ENCODE assay signal across 9 cellular contexts in genomic region chr20:48831702-48832422, GRCh38. TPM values are rescaled to one million over a fixed set of nuclear protein-coding genes. Genes with fewer than 3 reads are reported as not detected.
DNase-seq lines count a peak whose midpoint lies in the region; ATAC-seq and FAIRE-seq lines count a peak whose summit lies in the region.
"Had no signal": no experiment of that assay in that cellular context is flagged by ENCODE, and none has a peak within 500 bp of the region (broad histone marks: within the 10 kb centered on the region; RNA-seq: fewer than 3 reads in every experiment).

No MANE protein-coding gene starts in this region.

- H3K36me3 Mint-ChIP-seq in activated T-cell treated with anti-CD3 and anti-CD28 coated beads, Interleukin-2, amount 50 U/mL, for 72 hours (ENCODE audit: insufficient read depth in 2 of 2): peaks cover 2 to 3% of the 10 kb centered on the region in 2 donors

- H3K27me3 Mint-ChIP-seq in activated T-cell treated with anti-CD3 and anti-CD28 coated beads, Interleukin-2, amount 50 U/mL, for 72 hours (ENCODE audit: low read depth): peaks cover 22% of the 10 kb centered on the region

- H3K27ac Mint-ChIP-seq in activated T-cell treated with anti-CD3 and anti-CD28 coated beads, Interleukin-2, amount 50 U/mL, for 72 hours: no peak overlapping the region

- no peak overlapping the region for H3K4me3 Mint-ChIP-seq in activated T-cell treated with anti-CD3 and anti-CD28 coated beads, Interleukin-2, amount 50 U/mL, for 72 hours

- FAIRE-seq in urothelium cell line (lab: Jason Lieb, UNC): no peak

- intact Hi-C loops in Right ventricle myocardium inferior (cut with DNase I): loop anchor here (10.0 kb wide), 1 partner anchor 63 kb away; no protein-coding TSS in a partner anchor
- intact Hi-C loops in cardiac septum (cut with DNase I): loop anchor here (5.0 kb wide), 1 partner anchor 150 kb away; no protein-coding TSS in a partner anchor

- no peaks in the 10 kb centered on the region for H3K9me3 Mint-ChIP-seq in activated T-cell treated with anti-CD3 and anti-CD28 coated beads, Interleukin-2, amount 50 U/mL, for 72 hours

- H3K4me1 Mint-ChIP-seq in activated T-cell treated with anti-CD3 and anti-CD28 coated beads, Interleukin-2, amount 50 U/mL, for 72 hours (ENCODE audit: low read depth): peaks cover 14% of the 10 kb centered on the region

- DNase-seq in Right ventricle myocardium inferior (ENCODE audit: missing footprints) (no peak), cardiac septum (ENCODE audit: low spot score) (no peak), astrocyte of the hippocampus (ENCODE audit: low read depth, low spot score) (peak; percentile 41), lung microvascular endothelial cell (ENCODE audit: low read depth in 2 of 2) (peak; percentile 57 to 86), urothelium cell line (ENCODE audit: low spot score) (peak; percentile 81), glomerular visceral epithelial cell (ENCODE audit: extremely low spot score) (no peak)
- DNase-seq in activated T-cell treated with anti-CD3 and anti-CD28 coated beads, Interleukin-2, amount 50 U/mL, for 72 hours: no peak

- ATAC-seq in Right ventricle myocardium inferior (peak; percentile 60), HG02970 (IDR thresholded peaks at IDR 0.05; ENCODE audit: low FRiP score, unreplicated experiment) (no peak)
- no peak for ATAC-seq in activated T-cell treated with anti-CD3 and anti-CD28 coated beads, Interleukin-2, amount 50 U/mL, for 72 hours (replicated peaks in 1 of 2)
- ATAC-seq: SK-N-SH treated with all-trans-retinoic acid at 6 μM for 48 hours had no signal

RNA-seq across cellular contexts. Expression of gene PREX1, which starts 4.1 kb away (rescaled TPM):
- total RNA-seq in Right ventricle myocardium inferior (11.0 TPM), cardiac septum (13.9 TPM), lung microvascular endothelial cell (33.1 and 42.9 TPM in 2 replicates)
- 100 to 1,000 TPM in 1 of 2 donors, 10 to 100 TPM in 1; 85.6 to 112 TPM for total RNA-seq in activated T-cell treated with anti-CD3 and anti-CD28 coated beads, Interleukin-2, amount 50 U/mL, for 72 hours

Comparison
In these comparisons a context has a peak if more than half of its experiments do, and no peak if none do; other contexts are left out.
1. DNase-seq: peak in astrocyte of the hippocampus (single experiment), lung microvascular endothelial cell (2 of 2) and urothelium cell line (single experiment); none in Right ventricle myocardium inferior (single experiment), cardiac septum (single experiment), activated T-cell treated with anti-CD3 and anti-CD28 coated beads, Interleukin-2, amount 50 U/mL, for 72 hours (0 of 2) and glomerular visceral epithelial cell (single experiment).